Comparison of ENCODE assay signal across 34 cellular contexts in the genomic region with DNA sequence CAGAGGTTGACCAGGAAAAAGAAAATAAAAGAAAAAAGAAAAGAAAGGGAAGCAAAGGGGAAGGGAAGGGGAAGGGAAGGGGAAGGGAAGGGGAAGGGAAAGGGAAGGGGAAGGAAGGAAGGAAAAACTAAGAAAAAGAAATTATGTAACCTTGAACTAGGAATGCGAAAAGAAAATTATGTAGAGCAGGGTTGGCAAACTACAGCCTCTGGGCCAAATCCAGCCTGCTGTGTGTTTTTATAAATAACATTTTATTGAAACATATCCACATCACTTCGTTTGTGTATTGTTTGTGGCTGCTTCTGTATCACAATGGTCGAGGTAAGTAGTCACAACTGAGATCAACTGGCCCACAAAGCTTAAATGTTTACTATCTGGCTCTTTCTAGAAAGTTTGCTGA.
"Had no signal": no experiment of that assay in that cellular context is flagged by ENCODE, and none has a peak within 500 bp of the region (broad histone marks: within the 10 kb centered on the region; RNA-seq: fewer than 3 reads in every experiment).

No MANE protein-coding gene starts in this region.

- ATAC-seq: activated naive CD4-positive, alpha-beta T cell treated with anti-CD3 and anti-CD28 coated beads, Interleukin-2, amount 50 U/mL, for 72 hours; activated naive CD8-positive, alpha-beta T cell treated with anti-CD3 and anti-CD28 coated beads, Interleukin-2, amount 50 U/mL, for 24 hours; activated T-cell treated with anti-CD3 and anti-CD28 coated beads, Interleukin-2, amount 50 U/mL, for 4 hours; activated T-cell treated with anti-CD3 and anti-CD28 coated beads, Interleukin-2, amount 50 U/mL, for 72 hours; activated T-helper 17 cell treated with anti-CD3 and anti-CD28 coated beads, Interleukin-2, amount 50 U/mL, for 72 hours; body of pancreas had no signal

- H3K4me1 ChIP-seq: adrenal gland had no signal

- H3K36me3 ChIP-seq: adrenal gland, ascending aorta, brain microvascular endothelial cell, breast epithelium, cardiac muscle cell had no signal

- H3K4me3 ChIP-seq: adrenal gland, ascending aorta, body of pancreas, breast epithelium, cardiac muscle cell had no signal

- DNase-seq: activated effector memory CD4-positive, alpha-beta T cell treated with anti-CD3 and anti-CD28 coated beads, Interleukin-2, amount 50 U/mL, for 16 hours; activated effector memory CD4-positive, alpha-beta T cell treated with Interleukin-2 at 50 U/mL for 16 hours; activated gamma-delta T cell; activated gamma-delta T cell treated with Interleukin-2 at 50 U/mL for 16 hours; activated naive CD4-positive, alpha-beta T cell; activated naive CD4-positive, alpha-beta T cell treated with anti-CD3 and anti-CD28 coated beads for 36 hours; activated naive CD4-positive, alpha-beta T cell treated with anti-CD3 and anti-CD28 coated beads, Interleukin-2, amount 10 ng/mL, durations not matched to agents 7 days and 5 days; activated naive CD4-positive, alpha-beta T cell treated with anti-CD3 and anti-CD28 coated beads, Interleukin-2, amount 50 U/mL, for 16 hours; activated naive CD4-positive, alpha-beta T cell treated with Interleukin-2 at 50 U/mL for 16 hours; activated naive CD8-positive, alpha-beta T cell treated with anti-CD3 and anti-CD28 coated beads for 36 hours; activated naive CD8-positive, alpha-beta T cell treated with anti-CD3 and anti-CD28 coated beads, Interleukin-2, amount 10 ng/mL, durations not matched to agents 7 days and 5 days; activated naive CD8-positive, alpha-beta T cell treated with anti-CD3 and anti-CD28 coated beads, Interleukin-2, amount 50 U/mL, for 24 hours; activated T-cell treated with anti-CD3 and anti-CD28 coated beads, Interleukin-2, amount 50 U/mL, for 1 hour; activated T-cell treated with anti-CD3 and anti-CD28 coated beads, Interleukin-2, amount 50 U/mL, for 24 hours; activated T-cell treated with anti-CD3 and anti-CD28 coated beads, Interleukin-2, amount 50 U/mL, for 4 hours; activated T-cell treated with anti-CD3 and anti-CD28 coated beads, Interleukin-2, amount 50 U/mL, for 48 hours; activated T-cell treated with anti-CD3 and anti-CD28 coated beads, Interleukin-2, amount 50 U/mL, for 72 hours; adrenal gland; amniotic stem cell; amygdala; anterior cingulate cortex; aorta; body of pancreas; brain microvascular endothelial cell; caudate nucleus; central memory CD4-positive, alpha-beta T cell; cerebellar nuclear complex had no signal

- H3K27me3 ChIP-seq: adrenal gland, ascending aorta, body of pancreas, brain microvascular endothelial cell, breast epithelium, cardiac muscle cell had no signal

- FAIRE-seq: astrocyte, bronchial epithelial cell had no signal

- H3K9me3 ChIP-seq: adrenal gland, ascending aorta, body of pancreas, breast epithelium had no signal

- H3K27ac ChIP-seq: ascending aorta, body of pancreas, brain microvascular endothelial cell, breast epithelium, cardiac muscle cell had no signal
